26 cellular contexts compared by ENCODE assay signal in the genomic region with DNA sequence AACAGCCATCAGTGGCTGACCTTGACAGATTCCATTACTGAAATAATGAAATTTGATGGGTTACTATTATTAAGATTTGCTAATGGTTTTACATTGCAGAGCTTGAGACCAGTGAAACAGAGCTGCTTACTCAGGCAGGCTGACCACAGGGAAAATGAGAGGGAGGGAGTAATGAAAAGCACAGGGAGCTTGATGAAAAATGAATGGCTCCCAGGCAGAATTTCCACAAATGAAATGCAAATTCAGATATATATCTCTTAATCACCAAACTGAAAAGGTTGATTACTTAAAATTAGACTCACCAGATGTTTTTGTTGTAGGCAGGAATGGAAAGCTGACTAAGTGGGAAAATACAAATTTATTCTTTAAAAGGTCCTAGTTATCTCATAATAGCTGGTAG. TPM values are rescaled to one million over a fixed set of nuclear protein-coding genes. Genes with fewer than 3 reads are reported as not detected.
"Had no signal": no experiment of that assay in that cellular context is flagged by ENCODE, and none has a peak within 500 bp of the region (broad histone marks: within the 10 kb centered on the region; RNA-seq: fewer than 3 reads in every experiment).

No MANE protein-coding gene starts in this region.

- H3K36me3 ChIP-seq: gastrocnemius medialis, heart right ventricle, left lung, prostate gland, sigmoid colon, stomach, thyroid gland, vagina had no signal

- H3K27me3 ChIP-seq: dorsolateral prefrontal cortex, gastrocnemius medialis, heart right ventricle, left lung, sigmoid colon, stomach, thyroid gland, vagina had no signal

- H3K4me3 ChIP-seq: dorsolateral prefrontal cortex, gastrocnemius medialis, heart right ventricle, left lung, mucosa of descending colon, prostate gland, sigmoid colon, stomach, thyroid gland, vagina had no signal

- H3K9me3 ChIP-seq: gastrocnemius medialis, heart right ventricle, left lung, mucosa of descending colon, prostate gland, sigmoid colon, stomach, thyroid gland, vagina had no signal

- DNase-seq: dorsolateral prefrontal cortex; effector CD4-positive, alpha-beta T cell; gastrocnemius medialis; glutamatergic neuron; heart right ventricle; hippocampal formation; left cardiac atrium; left lung; mesenchymal stem cell; mucosa of descending colon; naive thymus-derived CD4-positive, alpha-beta T cell; nephron progenitor cell; nucleus accumbens; right cardiac atrium; sigmoid colon; stimulated activated CD4-positive, alpha-beta T cell treated with anti-CD3 and anti-CD28 coated beads, Interleukin-2, amount 100 ng/mL, for 24 hours; stimulated activated CD4-positive, alpha-beta T cell treated with anti-CD3 and anti-CD28 coated beads, Interleukin-4, amount 100 ng/mL, for 24 hours; stimulated activated naive CD4-positive, alpha-beta T cell treated with Interleukin-2 at 50 U/mL for 16 hours; stomach; thyroid gland; trophoblast cell had no signal

- H3K27ac ChIP-seq: dorsolateral prefrontal cortex, gastrocnemius medialis, heart right ventricle, left lung, prostate gland, sigmoid colon, stomach, thyroid gland, vagina had no signal

- H3K4me1 ChIP-seq: gastrocnemius medialis, prostate gland, sigmoid colon had no signal

RNA-seq across cellular contexts. Expression of a gene that starts 36.1 kb away (rescaled TPM):
- total RNA-seq: kidney epithelial cell; lung microvascular endothelial cell; naive thymus-derived CD4-positive, alpha-beta T cell; osteocyte had no signal
- polyA plus RNA-seq: naive thymus-derived CD4-positive, alpha-beta T cell had no signal
